14 cellular contexts compared by ENCODE assay signal in the genomic region with DNA sequence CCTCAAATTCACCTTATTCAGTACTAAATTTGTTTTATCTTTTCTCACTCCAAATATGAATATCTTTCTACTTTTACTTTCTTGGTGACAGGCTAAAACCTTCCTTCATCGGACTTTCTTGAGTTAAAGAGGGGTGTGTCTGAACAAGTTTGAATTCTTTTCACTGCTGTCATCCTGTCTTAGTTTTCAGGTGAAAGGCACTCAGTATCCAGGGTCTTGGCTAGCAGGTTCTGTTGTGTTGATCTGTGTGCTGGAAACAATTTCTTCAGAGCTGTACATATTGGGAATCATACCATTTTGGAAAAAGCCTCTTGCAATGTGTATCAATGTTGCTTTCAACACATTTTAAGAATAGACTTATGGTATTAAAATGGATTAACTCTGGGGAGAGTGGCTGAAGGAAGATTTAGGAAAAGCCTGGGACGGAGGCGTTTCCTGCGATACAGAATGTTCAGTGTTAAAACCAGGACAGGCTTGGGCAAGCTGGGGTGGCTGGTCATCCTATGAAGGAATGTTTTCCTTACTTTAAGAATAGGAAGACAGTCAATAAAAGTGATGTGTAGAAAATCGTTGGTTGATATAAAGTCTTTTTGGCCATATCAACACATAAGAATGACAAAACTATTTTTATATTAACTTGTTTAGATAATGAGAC.
"Had no signal": no experiment of that assay in that cellular context is flagged by ENCODE, and none has a peak within 500 bp of the region (broad histone marks: within the 10 kb centered on the region; RNA-seq: fewer than 3 reads in every experiment).

No MANE protein-coding gene starts in this region.

- H3K27ac Mint-ChIP-seq: dendritic cell treated with granulocyte-macrophage colony-stimulating factor and Interleukin-4, amounts not matched to agents 40 ng/mL and 50 ng/mL, for 4 days; effector memory CD8-positive, alpha-beta T cell; natural killer cell; stimulated activated naive B cell treated with anti-CD40 and anti-IgM and Interleukin-4, amounts not matched to agents 10 μg/mL and 1 μg/mL and 100 μg/mL, for 72 hours; stimulated activated naive CD8-positive, alpha-beta T cell treated with anti-CD3 and anti-CD28 coated beads, Interleukin-15, amount 100 ng/mL, for 72 hours had no signal

- H3K36me3 ChIP-seq: gastrocnemius medialis, heart right ventricle had no signal

- ATAC-seq: effector memory CD8-positive, alpha-beta T cell; gastrocnemius medialis; heart right ventricle; natural killer cell; sciatic nerve; stimulated activated naive B cell treated with anti-CD40 and anti-IgM and Interleukin-4, amounts not matched to agents 10 μg/mL and 1 μg/mL and 100 μg/mL, for 72 hours; stimulated activated naive CD8-positive, alpha-beta T cell treated with anti-CD3 and anti-CD28 coated beads, Interleukin-15, amount 100 ng/mL, for 72 hours had no signal

- H3K27me3 Mint-ChIP-seq: dendritic cell treated with granulocyte-macrophage colony-stimulating factor and Interleukin-4, amounts not matched to agents 40 ng/mL and 50 ng/mL, for 4 days had no signal

- H3K4me1 Mint-ChIP-seq: natural killer cell; neural crest cell; stimulated activated naive B cell treated with anti-CD40 and anti-IgM and Interleukin-4, amounts not matched to agents 10 μg/mL and 1 μg/mL and 100 μg/mL, for 72 hours; stimulated activated naive CD8-positive, alpha-beta T cell treated with anti-CD3 and anti-CD28 coated beads, Interleukin-15, amount 100 ng/mL, for 72 hours had no signal

- H3K36me3 Mint-ChIP-seq: natural killer cell; stimulated activated naive B cell treated with anti-CD40 and anti-IgM and Interleukin-4, amounts not matched to agents 10 μg/mL and 1 μg/mL and 100 μg/mL, for 72 hours had no signal

- H3K4me3 ChIP-seq: gastrocnemius medialis, heart right ventricle, testis had no signal

- H3K27me3 ChIP-seq: gastrocnemius medialis, testis had no signal

- H3K27ac ChIP-seq: gastrocnemius medialis, heart right ventricle, testis had no signal

- H3K4me1 ChIP-seq: gastrocnemius medialis, heart right ventricle, testis had no signal

- H3K9me3 ChIP-seq: gastrocnemius medialis, heart right ventricle, testis had no signal

- DNase-seq: effector memory CD8-positive, alpha-beta T cell; gastrocnemius medialis; heart right ventricle; hypothalamus; natural killer cell; posterior cingulate gyrus; stimulated activated CD4-positive, alpha-beta T cell treated with anti-CD3 and anti-CD28 coated beads, Interleukin-2, amount 100 ng/mL, for 24 hours; stimulated activated CD4-positive, alpha-beta T cell treated with anti-CD3 and anti-CD28 coated beads, Interleukin-4, amount 100 ng/mL, for 4 hours; stimulated activated naive B cell treated with anti-CD40 and anti-IgM and Interleukin-4, amounts not matched to agents 10 μg/mL and 1 μg/mL and 100 μg/mL, for 72 hours; stimulated activated naive CD8-positive, alpha-beta T cell treated with anti-CD3 and anti-CD28 coated beads, Interleukin-15, amount 100 ng/mL, for 72 hours; testis had no signal

- H3K4me3 Mint-ChIP-seq: dendritic cell treated with granulocyte-macrophage colony-stimulating factor and Interleukin-4, amounts not matched to agents 40 ng/mL and 50 ng/mL, for 4 days; effector memory CD8-positive, alpha-beta T cell; natural killer cell; neural crest cell; stimulated activated naive B cell treated with anti-CD40 and anti-IgM and Interleukin-4, amounts not matched to agents 10 μg/mL and 1 μg/mL and 100 μg/mL, for 72 hours; stimulated activated naive CD8-positive, alpha-beta T cell treated with anti-CD3 and anti-CD28 coated beads, Interleukin-15, amount 100 ng/mL, for 72 hours had no signal

- H3K9me3 Mint-ChIP-seq: dendritic cell treated with granulocyte-macrophage colony-stimulating factor and Interleukin-4, amounts not matched to agents 40 ng/mL and 50 ng/mL, for 4 days had no signal
